In the genomic region with DNA sequence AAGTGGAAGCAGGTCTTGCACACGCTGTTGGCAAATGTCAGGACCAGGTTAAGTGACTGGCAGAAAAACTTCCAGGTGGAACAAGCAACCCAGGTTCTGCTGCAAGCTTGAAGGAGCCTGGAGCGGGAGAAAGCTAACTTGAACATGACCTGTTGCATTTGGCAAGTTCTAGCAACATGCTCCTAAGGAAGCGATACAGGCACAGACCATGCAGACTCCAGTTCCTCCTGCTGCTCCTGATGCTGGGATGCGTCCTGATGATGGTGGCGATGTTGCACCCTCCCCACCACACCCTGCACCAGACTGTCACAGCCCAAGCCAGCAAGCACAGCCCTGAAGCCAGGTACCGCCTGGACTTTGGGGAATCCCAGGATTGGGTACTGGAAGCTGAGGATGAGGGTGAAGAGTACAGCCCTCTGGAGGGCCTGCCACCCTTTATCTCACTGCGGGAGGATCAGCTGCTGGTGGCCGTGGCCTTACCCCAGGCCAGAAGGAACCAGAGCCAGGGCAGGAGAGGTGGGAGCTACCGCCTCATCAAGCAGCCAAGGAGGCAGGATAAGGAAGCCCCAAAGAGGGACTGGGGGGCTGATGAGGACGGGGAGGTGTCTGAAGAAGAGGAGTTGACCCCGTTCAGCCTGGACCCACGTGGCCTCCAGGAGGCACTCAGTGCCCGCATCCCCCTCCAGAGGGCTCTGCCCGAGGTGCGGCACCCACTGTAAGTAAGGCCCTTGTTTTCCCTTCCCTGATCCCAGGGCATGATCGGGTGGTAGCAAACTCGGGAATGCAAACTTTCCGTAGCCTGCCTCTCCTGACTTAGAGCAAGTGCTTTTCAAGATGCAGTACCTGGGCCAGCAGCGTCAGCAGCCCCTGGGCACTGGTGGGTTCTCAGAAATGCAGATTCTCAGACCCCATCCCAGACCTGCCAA, we compare ENCODE assay signal across 1 cellular context.
TF ChIP-seq lines count a peak whose summit lies in the region.

No MANE protein-coding gene starts in this region.

TF ChIP-seq in IMR-90, 13 proteins besides CTCF, POLR2A, EP300 and RAD21 (continued from another document):
- TF ChIP-seq, protein P1, sequence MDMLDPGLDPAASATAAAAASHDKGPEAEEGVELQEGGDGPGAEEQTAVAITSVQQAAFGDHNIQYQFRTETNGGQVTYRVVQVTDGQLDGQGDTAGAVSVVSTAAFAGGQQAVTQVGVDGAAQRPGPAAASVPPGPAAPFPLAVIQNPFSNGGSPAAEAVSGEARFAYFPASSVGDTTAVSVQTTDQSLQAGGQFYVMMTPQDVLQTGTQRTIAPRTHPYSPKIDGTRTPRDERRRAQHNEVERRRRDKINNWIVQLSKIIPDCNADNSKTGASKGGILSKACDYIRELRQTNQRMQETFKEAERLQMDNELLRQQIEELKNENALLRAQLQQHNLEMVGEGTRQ (IDR thresholded peaks at IDR 0.05; ENCODE audit: low read depth, low read length), result no peak
- no peak for TF ChIP-seq MAFK (IDR thresholded peaks at IDR 0.05; ENCODE audit: low read depth, low read length)
- no peak for TF ChIP-seq FOS (IDR thresholded peaks at IDR 0.05; ENCODE audit: low read depth, low read length)
- TF ChIP-seq MXI1 (IDR thresholded peaks at IDR 0.05; ENCODE audit: borderline replicate concordance, low read depth, low read length), result no peak
- no peak for TF ChIP-seq SMC3 (IDR thresholded peaks at IDR 0.05; ENCODE audit: low read depth, low read length)
- no peak for TF ChIP-seq BHLHE40 (IDR thresholded peaks at IDR 0.05; ENCODE audit: low read depth, low read length)
